ENCODE assay signal across 10 cellular contexts in genomic region chr13:52695856-52696255, GRCh38. TPM values are rescaled to one million over a fixed set of nuclear protein-coding genes. Genes with fewer than 3 reads are reported as not detected.
DNase-seq lines count a peak whose midpoint lies in the region; ATAC-seq and TF ChIP-seq lines count a peak whose summit lies in the region.
"Had no signal": no experiment of that assay in that cellular context is flagged by ENCODE, and none has a peak within 500 bp of the region (broad histone marks: within the 10 kb centered on the region; RNA-seq: fewer than 3 reads in every experiment).

No MANE protein-coding gene starts in this region.

- H3K36me3 ChIP-seq in left ventricle myocardium inferior, result peaks cover 25% of the 10 kb centered on the region

- no peaks in the 10 kb centered on the region for H3K4me1 ChIP-seq in left ventricle myocardium inferior

- peak; percentile 8 for DNase-seq in activated T-cell treated with anti-CD3 and anti-CD28 coated beads for 48 hours (ENCODE audit: low read depth)
- DNase-seq in activated T-cell treated with anti-CD3 and anti-CD28 coated beads, Interleukin-2, amount 50 U/mL, for 1 hour, result no peak
- DNase-seq in activated T-cell treated with anti-CD3 and anti-CD28 coated beads, Interleukin-2, amount 50 U/mL, for 48 hours, result peak; percentile 34 to 47
- peak; percentile 32 for DNase-seq in stimulated activated CD8-positive, alpha-beta memory T cell treated with anti-CD3 and anti-CD28 coated beads, Interleukin-4, amount 100 ng/mL, for 48 hours
- no peak for DNase-seq in left ventricle myocardium inferior
- DNase-seq in T-helper 9 cell, result no peak
- DNase-seq in amygdala (lab: John Stamatoyannopoulos, UW), result no peak
- DNase-seq: NCI-H2081 had no signal

- intact Hi-C loops in left ventricle myocardium inferior (cut with micrococcal nuclease), result no loop called here

- H3K4me3 ChIP-seq in left ventricle myocardium inferior, result no peak overlapping the region
- H3K4me3 ChIP-seq: BLaER1 treated with 17β-estradiol and CSF1 and Interleukin-3, amounts not matched to agents 10 nM and 100 nM had no signal

- no peak for TF ChIP-seq CTCF in left ventricle myocardium inferior (IDR thresholded peaks at IDR 0.05; ENCODE audit: borderline replicate concordance)

- no peak overlapping the region for H3K27ac ChIP-seq in left ventricle myocardium inferior (replicated peaks)

- no peaks in the 10 kb centered on the region for H3K9me3 ChIP-seq in left ventricle myocardium inferior (replicated peaks)
- H3K9me3 ChIP-seq: BLaER1 treated with 17β-estradiol and CSF1 and Interleukin-3, amounts not matched to agents 10 nM and 100 nM had no signal

- no peaks in the 10 kb centered on the region for H3K27me3 ChIP-seq in left ventricle myocardium inferior (ENCODE audit: low read depth)
- H3K27me3 ChIP-seq: BLaER1 treated with 17β-estradiol and CSF1 and Interleukin-3, amounts not matched to agents 10 nM and 100 nM had no signal

- peak; percentile 72 for ATAC-seq in HG02973 (IDR thresholded peaks at IDR 0.05; ENCODE audit: unreplicated experiment)

RNA-seq across cellular contexts. Expression of gene SUGT1, which starts 43.2 kb away (rescaled TPM):
- 57.8 TPM for total RNA-seq in left ventricle myocardium inferior

RNA-seq across cellular contexts. Expression of gene CNMD, which starts 43.8 kb away (rescaled TPM):
- total RNA-seq in left ventricle myocardium inferior, result not detected

RNA-seq across cellular contexts. Expression of gene HNRNPA1L2, which starts 53.6 kb away (rescaled TPM):
- 3.2 TPM for total RNA-seq in left ventricle myocardium inferior

Comparison
In these comparisons a context has a peak if more than half of its experiments do, and no peak if none do; other contexts are left out.
1. DNase-seq: peak in activated T-cell treated with anti-CD3 and anti-CD28 coated beads for 48 hours (single experiment), activated T-cell treated with anti-CD3 and anti-CD28 coated beads, Interleukin-2, amount 50 U/mL, for 48 hours (2 of 2) and stimulated activated CD8-positive, alpha-beta memory T cell treated with anti-CD3 and anti-CD28 coated beads, Interleukin-4, amount 100 ng/mL, for 48 hours (single experiment); none in activated T-cell treated with anti-CD3 and anti-CD28 coated beads, Interleukin-2, amount 50 U/mL, for 1 hour (single experiment), left ventricle myocardium inferior (single experiment), T-helper 9 cell (single experiment) and amygdala (0 of 56).